ENCODE assay signal across 8 cellular contexts in the genomic region with DNA sequence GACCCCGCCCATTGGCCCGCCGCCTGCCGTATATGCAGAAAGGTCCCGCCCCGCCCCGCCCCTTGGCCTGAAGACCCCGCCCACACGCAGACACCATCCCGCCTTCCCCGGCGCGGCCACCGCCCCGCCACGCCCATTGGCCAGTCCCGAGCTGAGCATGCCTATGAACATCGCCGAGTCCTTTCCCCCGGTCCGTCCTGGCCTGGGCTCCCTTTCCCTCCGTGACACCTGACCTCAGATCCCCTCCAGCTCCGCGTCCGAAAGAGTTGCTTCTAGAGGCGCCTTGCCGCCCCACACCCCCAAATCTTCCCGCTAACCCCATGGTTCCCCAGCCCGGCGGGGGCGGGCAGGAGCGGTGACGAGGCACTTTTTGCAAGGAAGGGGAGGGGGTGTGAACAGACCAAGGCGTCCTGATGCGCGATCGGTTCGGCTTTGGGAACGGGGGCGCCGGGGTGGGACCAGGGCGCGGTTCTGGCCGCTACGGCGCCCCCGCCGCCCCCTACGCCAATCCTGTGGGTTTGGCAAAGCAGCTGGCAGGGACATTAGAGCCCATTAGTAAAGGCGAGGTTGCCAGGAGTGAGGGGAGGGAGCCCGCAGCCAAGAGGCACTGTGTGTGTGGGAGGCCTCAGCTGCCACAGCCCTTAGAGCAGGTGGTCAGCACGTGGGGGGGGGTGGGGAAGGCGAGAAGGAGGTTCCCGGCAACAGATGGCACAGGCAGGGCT. TPM values are rescaled to one million over a fixed set of nuclear protein-coding genes. Genes with fewer than 3 reads are reported as not detected.
DNase-seq lines count a peak whose midpoint lies in the region; ATAC-seq and TF ChIP-seq lines count a peak whose summit lies in the region.

No MANE protein-coding gene starts in this region.

- TF ChIP-seq CTCF in CD14-positive monocyte (IDR thresholded peaks at IDR 0.05) (no peak), PC-3 (conservative IDR thresholded peaks at IDR 0.05; ENCODE audit: low read depth, low read length) (no peak)

- H3K36me3 ChIP-seq in PC-3 (ENCODE audit: low read depth, low read length) (no peaks in the 10 kb centered on the region), esophagus (ENCODE audit: control insufficient read depth in 2 of 2, insufficient read depth in 2 of 2, low read length in 1 of 2) (peaks cover 0 to 9% of the 10 kb centered on the region in 2 donors), muscle layer of duodenum (ENCODE audit: control insufficient read depth in 1 of 2, insufficient read depth in 2 of 2, low read length in 2 of 2) (peaks cover 9 to 27% of the 10 kb centered on the region in 2 donors)

- POLR2A ChIA-PET in PC-3 (lab: Charles Lee; ENCODE audit: unreplicated experiment), result interaction anchor here (0.5 to 0.6 kb wide), 2 partner anchors 79 to 172 kb away, joined by 3 to 6 read pairs; no protein-coding TSS in a partner anchor

- peaks cover 0 to 2% (median 0%) of the 10 kb centered on the region in 7 donors for H3K9me3 Mint-ChIP-seq in CD14-positive monocyte
- H3K9me3 Mint-ChIP-seq in activated T-cell treated with anti-CD3 and anti-CD28 coated beads, Interleukin-2, amount 50 U/mL, for 4 hours, result no peaks in the 10 kb centered on the region

- H4K20me1 ChIP-seq in PC-3 (ENCODE audit: low read length), result no peaks in the 10 kb centered on the region

- peaks cover 25% of the 10 kb centered on the region for H3K79me2 ChIP-seq in PC-3 (ENCODE audit: low read length)

- no peaks in the 10 kb centered on the region for H3K27me3 Mint-ChIP-seq in CD14-positive monocyte (ENCODE audit: low read depth in 3 of 3)
- H3K27me3 Mint-ChIP-seq in activated T-cell treated with anti-CD3 and anti-CD28 coated beads, Interleukin-2, amount 50 U/mL, for 4 hours (ENCODE audit: low read depth), result no peaks in the 10 kb centered on the region

- H3K9me3 ChIP-seq in PC-3 (ENCODE audit: low read length) (no peaks in the 10 kb centered on the region), esophagus (ENCODE audit: control insufficient read depth in 2 of 2, insufficient read depth in 1 of 2, low read depth in 1 of 2, low read length in 1 of 2) (no peaks in the 10 kb centered on the region), muscle layer of duodenum (ENCODE audit: control insufficient read depth in 1 of 2, low read length in 2 of 2) (no peaks in the 10 kb centered on the region)

- H3F3A ChIP-seq in PC-3 (ENCODE audit: low read length, unreplicated experiment), result no peaks in the 10 kb centered on the region

- H3K4me3 ChIP-seq in PC-3 (ENCODE audit: low read length) (peak overlapping the region; percentile 81), esophagus (ENCODE audit: low read depth in 1 of 2, low read length in 2 of 2) (peak overlapping the region; percentile 57 to 64), muscle layer of duodenum (ENCODE audit: low read depth in 1 of 2, low read length in 2 of 2) (peak overlapping the region; percentile 53 to 68)

- intact Hi-C loops in CD14-positive monocyte (cut with micrococcal nuclease), result loop anchor here in 1 of 2 donors (1.0 kb wide), 1 partner anchor 26 kb away; a partner anchor contains a TSS
- intact Hi-C loops in PC-3 (cut with micrococcal nuclease), result no loop called here

- H3K27me3 ChIP-seq in PC-3 (ENCODE audit: low read length), result no peaks in the 10 kb centered on the region
- H3K27me3 ChIP-seq in esophagus (ENCODE audit: control insufficient read depth in 1 of 2, insufficient read depth in 2 of 2, low read length in 2 of 2), result no peaks in the 10 kb centered on the region
- no peaks in the 10 kb centered on the region for H3K27me3 ChIP-seq in muscle layer of duodenum (ENCODE audit: low read depth, low read length)

- DNase-seq in CD14-positive monocyte (ENCODE audit: low spot score) (peak; percentile 88), KBM-7 (peak; percentile 83), PC-3 (peak; percentile 78)
- DNase-seq in activated T-cell treated with anti-CD3 and anti-CD28 coated beads, Interleukin-2, amount 50 U/mL, for 4 hours, result peak; percentile 83
- DNase-seq in stimulated activated CD8-positive, alpha-beta memory T cell treated with anti-CD3 and anti-CD28 coated beads, Interleukin-4, amount 100 ng/mL, for 48 hours, result peak; percentile 92

- H3K27ac Mint-ChIP-seq in CD14-positive monocyte, result peak overlapping the region; percentile 85 to 97 (median 94)

- BruUV-seq in PC-3 (replicated peaks; lab: Mats Ljungman, UMichigan), result TSS peak; percentile 94

- H3K4me2 ChIP-seq in PC-3 (ENCODE audit: low read length), result peak overlapping the region; percentile 95

- 1% methylated on average over 44 to 54 of the region's 54 CpGs for WGBS in esophagus, 2 donors

- in situ Hi-C loops in KBM-7 (cut with MboI; ENCODE audit: low pct_unique_long_range_greater_than_20kb, low sequenced_read_pairs), result loop anchor here (25.0 kb wide), 1 partner anchor 446 kb away; no protein-coding TSS in a partner anchor

- H3K4me1 Mint-ChIP-seq in CD14-positive monocyte, result peaks cover 7% of the 10 kb centered on the region
- H3K4me1 Mint-ChIP-seq in activated T-cell treated with anti-CD3 and anti-CD28 coated beads, Interleukin-2, amount 50 U/mL, for 4 hours (ENCODE audit: low read depth), result peaks cover 4% of the 10 kb centered on the region

- H3K4me3 Mint-ChIP-seq in CD14-positive monocyte, result peak overlapping the region; percentile 92 to 95
- H3K4me3 Mint-ChIP-seq in activated T-cell treated with anti-CD3 and anti-CD28 coated beads, Interleukin-2, amount 50 U/mL, for 4 hours, result peak overlapping the region; percentile 89

- peak overlapping the region; percentile 92 for H3K9ac ChIP-seq in PC-3 (ENCODE audit: low read length)

- H3K9me2 ChIP-seq in PC-3 (replicated peaks; ENCODE audit: low read length), result no peaks in the 10 kb centered on the region

- peaks cover 23 to 48% of the 10 kb centered on the region in 2 donors for H3K36me3 Mint-ChIP-seq in CD14-positive monocyte
- peaks cover under 1% of the 10 kb centered on the region for H3K36me3 Mint-ChIP-seq in activated T-cell treated with anti-CD3 and anti-CD28 coated beads, Interleukin-2, amount 50 U/mL, for 4 hours (ENCODE audit: insufficient read depth)

- CTCF ChIA-PET in PC-3 (lab: Charles Lee), result no interaction called here

- peak overlapping the region; percentile 84 for H3K27ac ChIP-seq in PC-3 (ENCODE audit: low read length)
- H3K27ac ChIP-seq in esophagus (ENCODE audit: low read depth in 2 of 2, low read length in 1 of 2), result peak overlapping the region; percentile 92 to 94
- peak overlapping the region; percentile 60 for H3K27ac ChIP-seq in muscle layer of duodenum (ENCODE audit: low read length)

- ATAC-seq in GM21360 (IDR thresholded peaks at IDR 0.05; ENCODE audit: unreplicated experiment), result peak; percentile 56
- peak; percentile 91 for ATAC-seq in PC-3
- ATAC-seq in activated T-cell treated with anti-CD3 and anti-CD28 coated beads, Interleukin-2, amount 50 U/mL, for 4 hours, result peak; percentile 89 to 91

- peaks cover 24% of the 10 kb centered on the region for H3K4me1 ChIP-seq in PC-3 (ENCODE audit: insufficient read depth, low read length)
- peaks cover 3 to 19% of the 10 kb centered on the region in 2 donors for H3K4me1 ChIP-seq in esophagus (ENCODE audit: control insufficient read depth in 2 of 2, insufficient read depth in 2 of 2, low read length in 1 of 2)
- H3K4me1 ChIP-seq in muscle layer of duodenum (ENCODE audit: control insufficient read depth in 1 of 2, insufficient read depth in 2 of 2, low read length in 2 of 2), result peaks cover 0 to 13% of the 10 kb centered on the region in 2 donors

- H2AFZ ChIP-seq in PC-3 (ENCODE audit: low read length), result peak overlapping the region; percentile 83

RNA-seq across cellular contexts. Expression of a gene that starts 0.4 kb away (rescaled TPM):
- polyA plus RNA-seq in CD14-positive monocyte, result under 1 TPM; 0.12 to 0.45 TPM
- 14.5 and 21.4 TPM in 2 replicates for total RNA-seq in PC-3 (2014; rRNA removed)
- 10 to 100 TPM; 13.8 to 17.1 (median 16.7) TPM for total RNA-seq in activated T-cell treated with anti-CD3 and anti-CD28 coated beads, Interleukin-2, amount 50 U/mL, for 4 hours
- 10 to 100 TPM in 1 of 2 donors, 1 to 10 TPM in 1; 9.0 to 14.4 TPM for polyA plus RNA-seq in esophagus

RNA-seq across cellular contexts. Expression of a gene that starts 25.8 kb away (rescaled TPM):
- polyA plus RNA-seq in CD14-positive monocyte, result 10 to 100 TPM; 16.0 to 23.4 TPM
- total RNA-seq in PC-3 (2014; rRNA removed), result 17.2 and 19.5 TPM in 2 replicates
- total RNA-seq in activated T-cell treated with anti-CD3 and anti-CD28 coated beads, Interleukin-2, amount 50 U/mL, for 4 hours, result 10 to 100 TPM; 18.7 to 21.3 (median 18.9) TPM
- 10 to 100 TPM; 18.4 to 27.2 TPM for polyA plus RNA-seq in esophagus

RNA-seq across cellular contexts. Expression of a gene that starts 26.1 kb away (rescaled TPM):
- polyA plus RNA-seq in CD14-positive monocyte (1 to 10 TPM; 2.7 to 2.9 TPM), esophagus (100 to 1,000 TPM in 1 of 2 donors, 10 to 100 TPM in 1; 57.4 to 172 TPM)
- 28.4 and 44.2 TPM in 2 replicates for total RNA-seq in PC-3 (2014; rRNA removed)
- total RNA-seq in activated T-cell treated with anti-CD3 and anti-CD28 coated beads, Interleukin-2, amount 50 U/mL, for 4 hours, result 1 to 10 TPM; 6.9 to 8.2 (median 8.2) TPM

RNA-seq across cellular contexts. Expression of a gene that starts 59.4 kb away (rescaled TPM):
- 1 to 10 TPM; 4.3 to 8.5 TPM for polyA plus RNA-seq in CD14-positive monocyte
- total RNA-seq in PC-3 (2014; rRNA removed), result 0.40 and 0.86 TPM in 2 replicates
- total RNA-seq in activated T-cell treated with anti-CD3 and anti-CD28 coated beads, Interleukin-2, amount 50 U/mL, for 4 hours, result 10 to 100 TPM in 1 of 3 donors, 1 to 10 TPM in 2; 7.4 to 11.4 (median 7.7) TPM
- polyA plus RNA-seq in esophagus, result 1 to 10 TPM; 3.1 to 6.8 TPM

Comparison
In these comparisons a context has a peak if more than half of its experiments do, and no peak if none do; other contexts are left out.
1. Peak in every context shown above with its lines: DNase-seq, ATAC-seq, H3K4me3 ChIP-seq and H3K27ac ChIP-seq.